12 cellular contexts compared by ENCODE assay signal in genomic region chr5:172853355-172853975, GRCh38. TPM values are rescaled to one million over a fixed set of nuclear protein-coding genes. Genes with fewer than 3 reads are reported as not detected.
DNase-seq lines count a peak whose midpoint lies in the region; ATAC-seq, FAIRE-seq and TF ChIP-seq lines count a peak whose summit lies in the region.
"Had no signal": no experiment of that assay in that cellular context is flagged by ENCODE, and none has a peak within 500 bp of the region (broad histone marks: within the 10 kb centered on the region; RNA-seq: fewer than 3 reads in every experiment).

No MANE protein-coding gene starts in this region.

- H3K4me1 Mint-ChIP-seq in activated CD8-positive, alpha-beta memory T cell treated with anti-CD3 and anti-CD28 coated beads, Interleukin-2, amount 10 ng/mL, durations not matched to agents 7 days and 5 days: peaks cover 27% of the 10 kb centered on the region

- CTCF ChIA-PET in activated CD8-positive, alpha-beta memory T cell treated with anti-CD3 and anti-CD28 coated beads, Interleukin-2, amount 10 ng/mL, durations not matched to agents 7 days and 5 days (lab: Charles Lee): no interaction called here

- H3K9me3 ChIP-seq in ascending aorta (no peaks in the 10 kb centered on the region), tibial artery (no peaks in the 10 kb centered on the region)

- no peaks in the 10 kb centered on the region for H3K36me3 Mint-ChIP-seq in activated CD8-positive, alpha-beta memory T cell treated with anti-CD3 and anti-CD28 coated beads, Interleukin-2, amount 10 ng/mL, durations not matched to agents 7 days and 5 days

- H3K4me3 ChIP-seq in ascending aorta (no peak overlapping the region), tibial artery (no peak overlapping the region)

- no peaks in the 10 kb centered on the region for H3K27me3 Mint-ChIP-seq in activated CD8-positive, alpha-beta memory T cell treated with anti-CD3 and anti-CD28 coated beads, Interleukin-2, amount 10 ng/mL, durations not matched to agents 7 days and 5 days
- H3K27me3 Mint-ChIP-seq: stimulated activated naive B cell treated with anti-CD40 and anti-IgM and Interleukin-4, amounts not matched to agents 10 μg/mL and 1 μg/mL and 100 μg/mL, for 72 hours had no signal

- H3K27ac ChIP-seq in ascending aorta (peak overlapping the region; percentile 88 to 97), tibial artery (peak overlapping the region; percentile 89 to 90)

- H3K4me1 ChIP-seq in ascending aorta: peaks cover 29 to 70% of the 10 kb centered on the region in 2 donors
- H3K4me1 ChIP-seq in tibial artery: peaks cover 0 to 93% (median 57%) of the 10 kb centered on the region in 4 donors

- ATAC-seq in activated CD8-positive, alpha-beta memory T cell treated with anti-CD3 and anti-CD28 coated beads, Interleukin-2, amount 10 ng/mL, durations not matched to agents 7 days and 5 days: no peak
- ATAC-seq in left lobe of liver: peak; percentile 17
- ATAC-seq in omental fat pad (ENCODE audit: low FRiP score): no peak
- ATAC-seq: stimulated activated naive B cell treated with anti-CD40 and anti-IgM and Interleukin-4, amounts not matched to agents 10 μg/mL and 1 μg/mL and 100 μg/mL, for 72 hours had no signal

- no peaks in the 10 kb centered on the region for H3K9me3 Mint-ChIP-seq in activated CD8-positive, alpha-beta memory T cell treated with anti-CD3 and anti-CD28 coated beads, Interleukin-2, amount 10 ng/mL, durations not matched to agents 7 days and 5 days (ENCODE audit: low read depth)
- H3K9me3 Mint-ChIP-seq: stimulated activated naive B cell treated with anti-CD40 and anti-IgM and Interleukin-4, amounts not matched to agents 10 μg/mL and 1 μg/mL and 100 μg/mL, for 72 hours had no signal

- H3K27me3 ChIP-seq in ascending aorta (no peaks in the 10 kb centered on the region), tibial artery (no peaks in the 10 kb centered on the region)

- H3K27ac Mint-ChIP-seq in activated CD8-positive, alpha-beta memory T cell treated with anti-CD3 and anti-CD28 coated beads, Interleukin-2, amount 10 ng/mL, durations not matched to agents 7 days and 5 days: peak overlapping the region; percentile 9

- no peak overlapping the region for H3K4me3 Mint-ChIP-seq in activated CD8-positive, alpha-beta memory T cell treated with anti-CD3 and anti-CD28 coated beads, Interleukin-2, amount 10 ng/mL, durations not matched to agents 7 days and 5 days
- H3K4me3 Mint-ChIP-seq: stimulated activated naive B cell treated with anti-CD40 and anti-IgM and Interleukin-4, amounts not matched to agents 10 μg/mL and 1 μg/mL and 100 μg/mL, for 72 hours had no signal

- no peak for TF ChIP-seq CTCF in ascending aorta (IDR thresholded peaks at IDR 0.05)
- no peak for TF ChIP-seq CTCF in tibial artery (IDR thresholded peaks at IDR 0.05)
- TF ChIP-seq CTCF in D721Med (IDR thresholded peaks at IDR 0.05; ENCODE audit: insufficient read depth, missing control alignments): no peak
- TF ChIP-seq CTCF in omental fat pad (IDR thresholded peaks at IDR 0.05): no peak

- no peak for DNase-seq in activated CD8-positive, alpha-beta memory T cell treated with anti-CD3 and anti-CD28 coated beads, Interleukin-2, amount 10 ng/mL, durations not matched to agents 7 days and 5 days
- DNase-seq in activated CD8-positive, alpha-beta memory T cell treated with anti-CD3 and anti-CD28 coated beads for 24 hours: no peak
- DNase-seq in ascending aorta (ENCODE audit: low spot score in 2 of 2) (no peak), left lobe of liver (ENCODE audit: low spot score) (no peak), tibial artery (peak in 1 of 2 donors; percentile 55), D721Med (ENCODE audit: insufficient read length, low spot score) (no peak), omental fat pad (ENCODE audit: low spot score) (no peak), NCI-H345 (lab: John Stamatoyannopoulos, UW) (no peak)
- DNase-seq: AML-193; H7; stimulated activated naive B cell treated with anti-CD40 and anti-IgM and Interleukin-4, amounts not matched to agents 10 μg/mL and 1 μg/mL and 100 μg/mL, for 72 hours had no signal

- intact Hi-C loops in ascending aorta (cut with DNase I) (no loop called here), tibial artery (cut with DNase I; ENCODE audit: low total_unique reads) (no loop called here)

- H3K36me3 ChIP-seq in ascending aorta: no peaks in the 10 kb centered on the region
- H3K36me3 ChIP-seq in tibial artery: no peaks in the 10 kb centered on the region

- FAIRE-seq in D721Med (lab: Jason Lieb, UNC): no peak
- FAIRE-seq: GM12892 had no signal

RNA-seq across cellular contexts. Expression of gene ERGIC1, which starts 19.4 kb away (rescaled TPM):
- total RNA-seq in activated CD8-positive, alpha-beta memory T cell treated with anti-CD3 and anti-CD28 coated beads, Interleukin-2, amount 10 ng/mL, durations not matched to agents 7 days and 5 days: 10 to 100 TPM; 30.9 to 34.7 TPM
- total RNA-seq in ascending aorta (184 TPM), left lobe of liver (158 TPM), omental fat pad (100 to 1,000 TPM in 3 of 4 donors, 10 to 100 TPM in 1; 98.8 to 227 (median 129) TPM)
